In the genomic region with DNA sequence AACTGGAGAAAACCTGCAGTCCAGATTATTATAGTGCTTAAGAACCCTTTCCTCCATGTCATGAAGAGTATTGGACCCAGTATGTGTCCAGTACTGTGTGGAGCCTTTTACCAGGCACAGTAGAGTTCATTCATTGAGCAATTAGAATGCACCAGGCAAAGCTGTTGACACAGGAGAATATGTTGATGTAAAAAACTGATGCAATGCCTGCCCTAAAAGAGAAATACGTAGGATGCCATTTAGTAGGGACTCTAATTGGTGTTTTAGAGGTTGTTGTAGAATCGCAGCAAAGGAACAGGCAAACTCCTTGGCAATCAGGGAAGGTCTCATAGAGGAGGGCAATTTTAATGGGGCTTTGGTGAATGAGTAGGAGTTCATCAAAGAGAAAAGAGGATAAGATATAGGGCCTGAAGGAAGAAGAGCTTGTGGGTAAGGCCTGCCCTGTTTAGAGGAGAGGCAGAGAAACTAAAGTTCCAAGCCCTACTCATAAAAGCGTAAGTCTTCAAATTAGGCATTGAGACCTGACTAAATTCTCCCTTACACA, we compare ENCODE assay signal across 27 cellular contexts.
DNase-seq lines count a peak whose midpoint lies in the region; ATAC-seq, FAIRE-seq and TF ChIP-seq lines count a peak whose summit lies in the region.
"Had no signal": no experiment of that assay in that cellular context is flagged by ENCODE, and none has a peak within 500 bp of the region (broad histone marks: within the 10 kb centered on the region; RNA-seq: fewer than 3 reads in every experiment).

No MANE protein-coding gene starts in this region.

- H3K23me2 ChIP-seq in H1 (ENCODE audit: low read depth, low read length), result peaks cover 2% of the 10 kb centered on the region; the same call in 1 of the 2 replicates

- DNase-seq in activated CD4-positive, alpha-beta T cell treated with anti-CD3 and anti-CD28 coated beads for 36 hours, result no peak
- DNase-seq in activated CD4-positive, alpha-beta T cell treated with anti-CD3 and anti-CD28 coated beads, Interleukin-2, amount 50 U/mL, for 48 hours, result no peak
- no peak for DNase-seq in H1 (ENCODE audit: low read depth in 1 of 2, low spot score in 2 of 2)
- DNase-seq in 8988T, result no peak
- DNase-seq in germinal center (ENCODE audit: low spot score), result no peak
- DNase-seq: activated CD4-positive, alpha-beta T cell treated with anti-CD3 and anti-CD28 coated beads for 1 hour; activated T-cell treated with anti-CD3 and anti-CD28 coated beads, Interleukin-2, amount 50 U/mL, for 4 hours; BE2C; Caco-2; DMS79 treated with DMSO at 0.1 percent for 48 hours; head of caudate nucleus; kidney glomerular epithelial cell; NCI-H1092; NCI-H187; stomach had no signal

- H2BK120ac ChIP-seq in H1 (replicated peaks; ENCODE audit: low read depth, low read length), result no peak overlapping the region

- no peaks in the 10 kb centered on the region for H3K9me3 ChIP-seq in BLaER1 treated with 17β-estradiol and CSF1 and Interleukin-3, amounts not matched to agents 10 nM and 100 nM (replicated peaks in 1 of 11)
- H3K9me3 ChIP-seq in OCI-LY3 (ENCODE audit: insufficient read depth, low read length) (no peaks in the 10 kb centered on the region), H1 (ENCODE audit: insufficient read depth in 2 of 2, low read depth in 1 of 2, low read length in 1 of 2) (no peaks in the 10 kb centered on the region)
- H3K9me3 ChIP-seq: A549, BE2C, Caco-2, stomach, tibial nerve had no signal

- no peak overlapping the region for H3K4me3 ChIP-seq in BLaER1 treated with 17β-estradiol and CSF1 and Interleukin-3, amounts not matched to agents 10 nM and 100 nM
- H3K4me3 ChIP-seq in OCI-LY3 (ENCODE audit: low read length) (no peak overlapping the region), H1 (ENCODE audit: extremely low read depth in 1 of 4, insufficient read depth in 2 of 4, low read depth in 3 of 4, low read length in 4 of 4) (no peak overlapping the region)
- H3K4me3 ChIP-seq: A549, lung, stomach, tibial nerve had no signal

- no peaks in the 10 kb centered on the region for H3K36me3 Mint-ChIP-seq in activated CD4-positive, alpha-beta T cell treated with anti-CD3 and anti-CD28 coated beads for 36 hours (ENCODE audit: low read depth)
- H3K36me3 Mint-ChIP-seq: activated naive CD4-positive, alpha-beta T cell treated with anti-CD3 and anti-CD28 coated beads, Interleukin-2, amount 50 U/mL, for 72 hours had no signal

- no peak overlapping the region for H2AK5ac ChIP-seq in H1 (ENCODE audit: low read depth, low read length)

- no peaks in the 10 kb centered on the region for H3K27me3 Mint-ChIP-seq in activated CD4-positive, alpha-beta T cell treated with anti-CD3 and anti-CD28 coated beads for 36 hours

- no peak for TF ChIP-seq POLR2A in H1 (IDR thresholded peaks at IDR 0.05; ENCODE audit: control extremely low read depth in 1 of 2, low read depth in 2 of 2, low read length in 2 of 2)

- no peaks in the 10 kb centered on the region for H3K36me3 ChIP-seq in BLaER1 treated with 17β-estradiol and CSF1 and Interleukin-3, amounts not matched to agents 10 nM and 100 nM
- H3K36me3 ChIP-seq in OCI-LY3 (replicated peaks; ENCODE audit: low read depth, low read length), result no peaks in the 10 kb centered on the region
- no peaks in the 10 kb centered on the region for H3K36me3 ChIP-seq in H1 (ENCODE audit: control insufficient read depth in 2 of 4, insufficient read depth in 4 of 4, low read length in 3 of 4)
- H3K36me3 ChIP-seq: BE2C, stomach, tibial nerve had no signal

- H3K79me2 ChIP-seq in OCI-LY3 (ENCODE audit: low read length), result no peaks in the 10 kb centered on the region
- no peaks in the 10 kb centered on the region for H3K79me2 ChIP-seq in H1 (ENCODE audit: control insufficient read depth in 1 of 2, insufficient read depth in 2 of 2, low read length in 2 of 2)

- H3K23ac ChIP-seq in H1 (ENCODE audit: insufficient read length), result no peak overlapping the region

- H3K79me1 ChIP-seq in H1 (ENCODE audit: low read depth, low read length), result no peaks in the 10 kb centered on the region

- ATAC-seq in activated CD4-positive, alpha-beta T cell treated with anti-CD3 and anti-CD28 coated beads for 36 hours, result no peak
- ATAC-seq in HG03442 (IDR thresholded peaks at IDR 0.05; ENCODE audit: unreplicated experiment), result no peak
- ATAC-seq: A549; activated naive CD4-positive, alpha-beta T cell treated with anti-CD3 and anti-CD28 coated beads, Interleukin-2, amount 50 U/mL, for 72 hours; activated T-cell treated with anti-CD3 and anti-CD28 coated beads, Interleukin-2, amount 50 U/mL, for 4 hours; HCT116; sciatic nerve had no signal

- peak overlapping the region; percentile 40; the same call in 1 of the 2 replicates for H2BK5ac ChIP-seq in H1 (ENCODE audit: low read depth, low read length)

- H3K14ac ChIP-seq in H1 (ENCODE audit: insufficient read length), result no peak overlapping the region

- peak overlapping the region in 10 of 11 experiments; percentile 40 to 80 (median 71); a peak in 17 of 22 replicates for H3K4me2 ChIP-seq in BLaER1 treated with 17β-estradiol and CSF1 and Interleukin-3, amounts not matched to agents 10 nM and 100 nM
- H3K4me2 ChIP-seq in OCI-LY3 (ENCODE audit: low read length) (no peak overlapping the region), H1 (ENCODE audit: insufficient read depth in 1 of 2, low read depth in 2 of 2, low read length in 2 of 2) (no peak overlapping the region; a peak in 1 of 4 replicates)
- H3K4me2 ChIP-seq: A549 had no signal

- intact Hi-C loops in activated CD4-positive, alpha-beta T cell treated with anti-CD3 and anti-CD28 coated beads for 36 hours (cut with DNase I, micrococcal nuclease), result loop anchor here in 1 of 2 experiments (2.0 kb wide), 2 partner anchors 65 to 133 kb away; partner anchors contain the start of gene ASPHD2

- H3K4me1 Mint-ChIP-seq in activated CD4-positive, alpha-beta T cell treated with anti-CD3 and anti-CD28 coated beads for 36 hours, result peaks cover 15% of the 10 kb centered on the region

- 85% methylated on average over 3 of the region's 3 CpGs; no CpG with 5 or more reads in 1 of the 2 experiments for whole genome bisulfite sequencing in H1 (ENCODE audit: extremely low coverage in 1 of 2, insufficient coverage in 1 of 2, insufficient read length in 1 of 2, insufficient replicate concordance in 2 of 2, low coverage in 1 of 2, low lambda C conversion rate in 2 of 2, missing lambda C conversion rate in 1 of 2), 2 experiments

- H3K27ac Mint-ChIP-seq in activated CD4-positive, alpha-beta T cell treated with anti-CD3 and anti-CD28 coated beads for 36 hours, result peak overlapping the region; percentile 82

- H3K9ac ChIP-seq in BLaER1 treated with 17β-estradiol and CSF1 and Interleukin-3, amounts not matched to agents 10 nM and 100 nM, result no peak overlapping the region
- H3K9ac ChIP-seq in OCI-LY3 (ENCODE audit: low read length) (no peak overlapping the region), H1 (replicated peaks in 1 of 4; ENCODE audit: extremely low read depth in 1 of 4, low read depth in 3 of 4, low read length in 3 of 4) (no peak overlapping the region)

- no peak overlapping the region; the same call in 1 of the 2 replicates for H2BK20ac ChIP-seq in H1 (ENCODE audit: low read length)

- H3K27me3 ChIP-seq in BLaER1 treated with 17β-estradiol and CSF1 and Interleukin-3, amounts not matched to agents 10 nM and 100 nM, result no peaks in the 10 kb centered on the region
- peaks cover 13% of the 10 kb centered on the region for H3K27me3 ChIP-seq in OCI-LY3 (ENCODE audit: low read depth, low read length)
- no peaks in the 10 kb centered on the region; a peak in 1 of 7 replicates for H3K27me3 ChIP-seq in H1 (replicated peaks in 1 of 4; ENCODE audit: control insufficient read depth in 3 of 4, extremely low read depth in 1 of 4, insufficient read depth in 3 of 4, low read length in 3 of 4)
- H3K27me3 ChIP-seq: BE2C, tibial nerve had no signal

- no peak for TF ChIP-seq RAD21 in H1 (IDR thresholded peaks at IDR 0.05 in 1 of 2, conservative IDR thresholded peaks at IDR 0.05 in 1 of 2; ENCODE audit: low read depth in 2 of 2, low read length in 2 of 2)

- H4K20me1 ChIP-seq in BLaER1 treated with 17β-estradiol and CSF1 and Interleukin-3, amounts not matched to agents 10 nM and 100 nM, result no peaks in the 10 kb centered on the region
- H4K20me1 ChIP-seq in OCI-LY3 (ENCODE audit: insufficient read depth, low read length) (no peaks in the 10 kb centered on the region), H1 (replicated peaks in 1 of 2; ENCODE audit: control insufficient read depth in 1 of 2, insufficient read depth in 2 of 2, low read length in 2 of 2) (no peaks in the 10 kb centered on the region)

- no peak overlapping the region for H3K18ac ChIP-seq in H1 (ENCODE audit: extremely low read depth, low read length)

- peak overlapping the region in 5 of 11 experiments; percentile 52 to 81 (median 75); a peak in 5 of 22 replicates for H3K27ac ChIP-seq in BLaER1 treated with 17β-estradiol and CSF1 and Interleukin-3, amounts not matched to agents 10 nM and 100 nM
- H3K27ac ChIP-seq in OCI-LY3 (ENCODE audit: low read length) (no peak overlapping the region), H1 (ENCODE audit: low read depth, low read length) (no peak overlapping the region)
- H3K27ac ChIP-seq: A549, stomach, tibial nerve had no signal

- H3K9me3 Mint-ChIP-seq in activated CD4-positive, alpha-beta T cell treated with anti-CD3 and anti-CD28 coated beads for 36 hours (ENCODE audit: low read depth), result no peaks in the 10 kb centered on the region
- H3K9me3 Mint-ChIP-seq: activated T-cell treated with anti-CD3 and anti-CD28 coated beads, Interleukin-2, amount 50 U/mL, for 4 hours had no signal

- H3K4me1 ChIP-seq in BLaER1 treated with 17β-estradiol and CSF1 and Interleukin-3, amounts not matched to agents 10 nM and 100 nM, result peaks cover 15 to 73% (median 44%) of the 10 kb centered on the region in 10 experiments
- peaks cover 19% of the 10 kb centered on the region for H3K4me1 ChIP-seq in OCI-LY3 (ENCODE audit: low read length)
- H3K4me1 ChIP-seq in H1 (replicated peaks in 1 of 4; ENCODE audit: control insufficient read depth in 3 of 4, insufficient read depth in 4 of 4, low read length in 3 of 4), result peaks cover 7 to 13% (median 10%) of the 10 kb centered on the region in 4 experiments; a peak in 4 of 7 replicates
- H3K4me1 ChIP-seq: A549, BE2C, Caco-2, stomach, tibial nerve had no signal

- CTCF ChIA-PET in activated CD4-positive, alpha-beta T cell treated with anti-CD3 and anti-CD28 coated beads for 36 hours (lab: Charles Lee), result no interaction called here
- CTCF ChIA-PET in H1 (lab: Charles Lee; ENCODE audit: partially characterized antibody), result interaction anchor here (4.4 kb wide), 1 partner anchor 124 kb away, joined by 21 read pairs; no protein-coding TSS in a partner anchor

- TF ChIP-seq CTCF in OCI-LY3 (IDR thresholded peaks at IDR 0.05; ENCODE audit: low read depth, low read length) (no peak), H1 (IDR thresholded peaks at IDR 0.05; ENCODE audit: control extremely low read depth in 1 of 3, insufficient read depth in 1 of 3, low read depth in 1 of 3, low read length in 3 of 3) (no peak)

- H2AFZ ChIP-seq in OCI-LY3 (ENCODE audit: low read depth, low read length) (0 out of 2 replicates have a peak overlapping the region, but pooled peaks have one; percentile 86), H1 (ENCODE audit: low read length) (no peak overlapping the region)

- H4K8ac ChIP-seq in H1 (ENCODE audit: extremely low read depth, insufficient read depth, low read length), result no peak overlapping the region

- FAIRE-seq in H1 (lab: Jason Lieb, UNC), result no peak
- FAIRE-seq: A549, endothelial cell of umbilical vein, GM12891, TTC549 had no signal

- no peak overlapping the region for H4K5ac ChIP-seq in H1 (ENCODE audit: insufficient read length, low read depth, low read length)

- no peak overlapping the region for H3K4ac ChIP-seq in H1 (replicated peaks; ENCODE audit: insufficient read length, low read depth, low read length)

- H3K4me3 Mint-ChIP-seq in activated CD4-positive, alpha-beta T cell treated with anti-CD3 and anti-CD28 coated beads for 36 hours, result no peak overlapping the region

- no peak overlapping the region for H2BK15ac ChIP-seq in H1 (ENCODE audit: low read length)

- no peak overlapping the region for H4K91ac ChIP-seq in H1 (replicated peaks; ENCODE audit: insufficient read length, low read length)

- POLR2A ChIA-PET in activated CD4-positive, alpha-beta T cell treated with anti-CD3 and anti-CD28 coated beads for 36 hours (lab: Charles Lee), result no interaction called here
- POLR2A ChIA-PET in H1 (lab: Charles Lee; ENCODE audit: partially characterized antibody), result no interaction called here

- no peak overlapping the region for H3K56ac ChIP-seq in H1 (replicated peaks; ENCODE audit: insufficient read length, low read depth, low read length)

- TF ChIP-seq EP300 in H1 (IDR thresholded peaks at IDR 0.05; ENCODE audit: borderline replicate concordance in 1 of 2, low read depth in 2 of 2, low read length in 2 of 2), result no peak

- peak overlapping the region; percentile 96 for H2BK12ac ChIP-seq in H1 (ENCODE audit: low read depth, low read length)

Comparison
In these comparisons a context has a peak if more than half of its experiments do, and no peak if none do; other contexts are left out.
1. H3K4me2 ChIP-seq: peak in BLaER1 treated with 17β-estradiol and CSF1 and Interleukin-3, amounts not matched to agents 10 nM and 100 nM (10 of 11); none in OCI-LY3 (single experiment) and H1 (0 of 2).